In the genomic region with DNA sequence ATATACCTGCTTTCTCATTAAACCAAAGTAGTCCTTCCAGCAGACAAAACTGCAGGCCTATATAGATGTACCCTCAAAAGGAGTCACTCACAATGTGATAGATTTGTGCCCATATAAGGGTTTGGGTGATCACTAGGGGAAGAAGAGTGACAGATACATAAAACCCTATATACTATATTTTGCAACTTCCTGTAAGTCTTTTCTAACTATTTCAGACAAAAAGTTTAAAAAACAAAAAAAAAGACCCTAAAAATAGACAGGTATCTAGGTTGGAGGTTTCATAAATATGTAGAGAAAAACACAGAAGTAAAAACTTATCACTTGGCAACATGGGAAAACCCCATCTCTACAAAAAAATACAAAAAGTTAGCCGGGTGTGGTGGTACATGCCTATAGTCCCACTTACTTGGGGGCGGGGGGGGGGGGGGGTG, we compare ENCODE assay signal across 24 cellular contexts. TPM values are rescaled to one million over a fixed set of nuclear protein-coding genes. Genes with fewer than 3 reads are reported as not detected.
DNase-seq lines count a peak whose midpoint lies in the region; ATAC-seq, FAIRE-seq and TF ChIP-seq lines count a peak whose summit lies in the region.
"Had no signal": no experiment of that assay in that cellular context is flagged by ENCODE, and none has a peak within 500 bp of the region (broad histone marks: within the 10 kb centered on the region; RNA-seq: fewer than 3 reads in every experiment).

No MANE protein-coding gene starts in this region.

- H3K4me1 Mint-ChIP-seq in CD4-positive, alpha-beta T cell (ENCODE audit: low read depth) = peaks cover 40% of the 10 kb centered on the region
- H3K4me1 Mint-ChIP-seq in T-helper 2 cell treated with Interferon-gamma antibody and Interleukin-4, amounts not matched to agents 5 μg/mL and 100 μg/mL, for 36 hours (ENCODE audit: low read depth) = peaks cover 19% of the 10 kb centered on the region

- SMC1A ChIA-PET in GM12878 (lab: Charles Lee; ENCODE audit: uncharacterized antibody, unreplicated experiment) = interaction anchor here (0.7 to 3.0 kb wide), 7 partner anchors 9 to 426 kb away, joined by 3 to 16 read pairs (median 5); partner anchors contain the start of gene NEMF

- POLR2A ChIA-PET in CD4-positive, alpha-beta T cell (lab: Charles Lee) = interaction anchor here (2.0 to 3.8 kb wide), 3 partner anchors 246 to 261 kb away, joined by 6 to 30 read pairs (median 10); partner anchors contain the start of gene NEMF
- POLR2A ChIA-PET in GM12878 (lab: Charles Lee) = interaction anchor here (1.0 to 6.1 kb wide), 5 partner anchors 118 to 493 kb away, joined by 3 to 34 read pairs (median 3); partner anchors contain the start of genes KLHDC2, NEMF, RPL36AL and SOS2

- peaks cover 43% of the 10 kb centered on the region for H3K79me2 ChIP-seq in GM12878 (ENCODE audit: control insufficient read depth, insufficient read depth, low read length)

- H3K4me3 ChIP-seq in GM12864 (ENCODE audit: low read depth, low read length) = no peak overlapping the region
- peak overlapping the region; percentile 8; the same call in 1 of the 2 replicates for H3K4me3 ChIP-seq in GM12878
- H3K4me3 ChIP-seq: coronary artery, hepatocyte, lower lobe of right lung, right lobe of liver, tibial artery had no signal

- no peaks in the 10 kb centered on the region for H3K9me3 Mint-ChIP-seq in CD4-positive, alpha-beta T cell
- no peaks in the 10 kb centered on the region for H3K9me3 Mint-ChIP-seq in T-helper 2 cell treated with Interferon-gamma antibody and Interleukin-4, amounts not matched to agents 5 μg/mL and 100 μg/mL, for 36 hours
- H3K9me3 Mint-ChIP-seq: brain; T-helper 1 cell treated with Interleukin-12 subunit alpha and Interleukin-12 subunit beta and Interleukin-4 antibody, amounts not matched to agents 30 μg/mL and 1 μg/mL, for 36 hours had no signal

- TF ChIP-seq EP300 in GM12878 (IDR thresholded peaks at IDR 0.05; ENCODE audit: borderline replicate concordance in 1 of 2, control insufficient read depth in 1 of 2, low read depth in 2 of 2, low read length in 2 of 2) = no peak

- H4K20me1 ChIP-seq in GM12878 (ENCODE audit: control insufficient read depth, insufficient read depth) = no peaks in the 10 kb centered on the region

- peaks cover 18% of the 10 kb centered on the region for H3K4me1 ChIP-seq in GM12878 (ENCODE audit: control insufficient read depth, insufficient read depth, low read length)
- H3K4me1 ChIP-seq in foreskin keratinocyte = peaks cover 11% of the 10 kb centered on the region

- in situ Hi-C loops in GM12878 (cut with MboI) = loop anchor here (10.0 kb wide), 1 partner anchor 479 kb away; the partner anchor contains the start of gene DNAAF2

- no peak for DNase-seq in CD4-positive, alpha-beta T cell
- DNase-seq in GM12864 (ENCODE audit: low read depth) (peak; percentile 19), GM12878 (ENCODE audit: low read depth, low spot score) (no peak), foreskin keratinocyte (no peak), NCI-H128 (lab: John Stamatoyannopoulos, UW; ENCODE audit: unreplicated experiment) (no peak)
- DNase-seq in T-helper 2 cell treated with Interferon-gamma antibody and Interleukin-4, amounts not matched to agents 5 μg/mL and 100 μg/mL, for 36 hours (ENCODE audit: low spot score) = no peak
- no peak for DNase-seq in central memory CD4-positive, alpha-beta T cell
- DNase-seq: activated CD4-positive, alpha-beta T cell treated with anti-CD3 and anti-CD28 coated beads, Interleukin-2, amount 50 U/mL, for 48 hours; COR-L47; lower lobe of right lung; NCI-H1417 treated with DMSO at 0.1 percent for 48 hours; NCI-H526; OCI-M1; right lobe of liver; Right ventricle myocardium superior; tibial artery had no signal

- peak overlapping the region; percentile 20 for H3K4me3 Mint-ChIP-seq in CD4-positive, alpha-beta T cell
- H3K4me3 Mint-ChIP-seq in T-helper 2 cell treated with Interferon-gamma antibody and Interleukin-4, amounts not matched to agents 5 μg/mL and 100 μg/mL, for 36 hours = no peak overlapping the region

- peaks cover 2 to 24% of the 10 kb centered on the region in 2 experiments; a peak in 3 of 4 replicates for H3K36me3 ChIP-seq in GM12878 (ENCODE audit: control insufficient read depth in 2 of 2, insufficient read depth in 2 of 2, low read length in 1 of 2)

- no peak overlapping the region for H2AFZ ChIP-seq in GM12878 (ENCODE audit: control insufficient read depth, low read depth, low read length)
- H2AFZ ChIP-seq: hepatocyte had no signal

- H3K4me2 ChIP-seq in GM12878 (ENCODE audit: control insufficient read depth, insufficient read depth) = peak overlapping the region; percentile 38
- H3K4me2 ChIP-seq: hepatocyte had no signal

- no peak overlapping the region for H3K27ac ChIP-seq in CD4-positive, alpha-beta T cell (ENCODE audit: low read depth, low read length)
- H3K27ac ChIP-seq in GM12878 (ENCODE audit: control insufficient read depth, insufficient read depth) (peak overlapping the region; percentile 76), foreskin keratinocyte (no peak overlapping the region)
- H3K27ac ChIP-seq: coronary artery, hepatocyte, lower lobe of right lung, right lobe of liver, tibial artery, VCaP had no signal

- no peak for FAIRE-seq in GM12878 (lab: Jason Lieb, UNC)
- FAIRE-seq: HTR-8/SVneo, islet of Langerhans had no signal

- BruUV-seq in GM12878 (replicated peaks; lab: Mats Ljungman, UMichigan) = no TSS peak

- no peak for TF ChIP-seq CTCF in CD4-positive, alpha-beta T cell (IDR thresholded peaks at IDR 0.05)
- no peak for TF ChIP-seq CTCF in GM12864 (IDR thresholded peaks at IDR 0.05; ENCODE audit: low read depth, low read length, missing control alignments)
- no peak for TF ChIP-seq CTCF in GM12878 (IDR thresholded peaks at IDR 0.05 in 2 of 3, conservative IDR thresholded peaks at IDR 0.05 in 1 of 3; ENCODE audit: control insufficient read depth in 2 of 3, extremely low read depth in 1 of 3, insufficient read depth in 1 of 3, low read depth in 3 of 3, low read length in 3 of 3)
- no peak for TF ChIP-seq CTCF in foreskin keratinocyte (conservative IDR thresholded peaks at IDR 0.05)

- CTCF ChIA-PET in CD4-positive, alpha-beta T cell (lab: Charles Lee) = interaction anchor here (2.0 kb wide), 1 partner anchor 251 kb away, joined by 11 read pairs; no protein-coding TSS in a partner anchor
- CTCF ChIA-PET in GM12878 (lab: Yijun Ruan, JAX) = interaction anchor here (1.2 to 2.2 kb wide), 9 partner anchors 9 to 260 kb away, joined by 3 to 18 read pairs (median 4); no protein-coding TSS in a partner anchor

- H3K27me3 ChIP-seq in CD4-positive, alpha-beta T cell (ENCODE audit: control insufficient read depth, insufficient read depth, low read length) = no peaks in the 10 kb centered on the region
- H3K27me3 ChIP-seq in GM12878 (replicated peaks in 1 of 2; ENCODE audit: control insufficient read depth in 2 of 2, insufficient read depth in 2 of 2, low read length in 1 of 2) = no peaks in the 10 kb centered on the region
- H3K27me3 ChIP-seq in foreskin keratinocyte = no peaks in the 10 kb centered on the region
- H3K27me3 ChIP-seq: hepatocyte, right lobe of liver, tibial artery had no signal

- TF ChIP-seq RAD21 in GM12878 (IDR thresholded peaks at IDR 0.05; ENCODE audit: insufficient read depth, low read depth, low read length) = no peak

- intact Hi-C loops in CD4-positive, alpha-beta T cell (cut with DNase I, micrococcal nuclease) = no loop called here
- intact Hi-C loops in GM12878 (cut with micrococcal nuclease; ENCODE audit: unreplicated experiment) = loop anchor here (2.0 to 10.0 kb wide), 2 partner anchors 349 to 419 kb away; partner anchors contain the start of genes KLHDC2 and MAP4K5

- ATAC-seq in CD4-positive, alpha-beta T cell (ENCODE audit: poor library complexity) = no peak
- ATAC-seq in HG02938 (IDR thresholded peaks at IDR 0.05; ENCODE audit: unreplicated experiment) (peak; percentile 39), GM12878 (peak; percentile 39), foreskin keratinocyte (no peak)
- ATAC-seq: lower lobe of right lung, right lobe of liver had no signal

- TF ChIP-seq POLR2A in GM12878 (IDR thresholded peaks at IDR 0.05; ENCODE audit: low read depth, low read length) = no peak

- peak overlapping the region; percentile 18 for H3K9ac ChIP-seq in GM12878 (ENCODE audit: control insufficient read depth, insufficient read depth, low read length)

- RAD21 ChIA-PET in GM12878 (lab: Charles Lee; ENCODE audit: unreplicated experiment) = interaction anchor here (1.2 kb wide), 2 partner anchors 250 to 261 kb away, joined by 5 to 7 read pairs; partner anchors contain the start of gene NEMF

- no peaks in the 10 kb centered on the region for H3K27me3 Mint-ChIP-seq in CD4-positive, alpha-beta T cell
- H3K27me3 Mint-ChIP-seq in T-helper 2 cell treated with Interferon-gamma antibody and Interleukin-4, amounts not matched to agents 5 μg/mL and 100 μg/mL, for 36 hours (ENCODE audit: low read depth) = no peaks in the 10 kb centered on the region

- 0% methylated on average over 1 of the region's 2 CpGs for WGBS in GM12878 (ENCODE audit: insufficient coverage, insufficient replicate concordance, low lambda C conversion rate, missing lambda C conversion rate)

- no peaks in the 10 kb centered on the region for H3K9me3 ChIP-seq in CD4-positive, alpha-beta T cell (ENCODE audit: control insufficient read depth, low read length)
- H3K9me3 ChIP-seq in GM12878 (replicated peaks; ENCODE audit: control insufficient read depth, insufficient read depth, low read length) = peaks cover 3% of the 10 kb centered on the region; the same call in 1 of the 3 replicates
- H3K9me3 ChIP-seq: lower lobe of right lung, right lobe of liver, tibial artery had no signal

- H3K36me3 Mint-ChIP-seq in CD4-positive, alpha-beta T cell (ENCODE audit: low read depth) = peaks cover 85% of the 10 kb centered on the region
- H3K36me3 Mint-ChIP-seq in T-helper 2 cell treated with Interferon-gamma antibody and Interleukin-4, amounts not matched to agents 5 μg/mL and 100 μg/mL, for 36 hours (ENCODE audit: low read depth) = peaks cover 50% of the 10 kb centered on the region

- H3K27ac Mint-ChIP-seq in CD4-positive, alpha-beta T cell = peak overlapping the region; percentile 99
- no peak overlapping the region for H3K27ac Mint-ChIP-seq in T-helper 2 cell treated with Interferon-gamma antibody and Interleukin-4, amounts not matched to agents 5 μg/mL and 100 μg/mL, for 36 hours

RNA-seq across cellular contexts. Expression of gene VCPKMT, which starts 3.0 kb away (rescaled TPM):
- total RNA-seq in CD4-positive, alpha-beta T cell = 10 to 100 TPM; 30.4 to 32.4 TPM
- total RNA-seq in GM12878 (2013; cell fraction: nucleolus; rRNA removed) = 21.6 and 23.5 TPM in 2 replicates
- total RNA-seq in GM12878 (2014; rRNA removed) (11.6 and 12.9 TPM in 2 replicates), GM12878 (2014; rRNA removed; fragmentation: Illumina TruSeq; extraction: Trizol) (12.6 and 12.9 TPM in 2 replicates), GM12878 (2021) (12.8 and 13.3 TPM in 2 replicates), foreskin keratinocyte (5.9 and 6.7 TPM in 2 replicates)
- 9.4 TPM for polyA plus RNA-seq in GM12878 (2011; ENCODE audit: low read depth)
- polyA plus RNA-seq in GM12878 (2011; rRNA removed) (13.3 and 19.4 TPM in 2 replicates), GM12878 (2014; fragmentation: Illumina TruSeq; extraction: Trizol) (12.8 and 16.6 TPM in 2 replicates), GM12878 (2014; fragmentation: Nextera tagmentation; extraction: Ambion mirVana) (10 to 100 TPM in 1 of 2 experiments, 1 to 10 TPM in 1; 8.5 to 11.5 TPM), GM12878 (2014; rRNA removed) (12.3 and 18.2 TPM in 2 replicates), GM12878 (2016; fragmentation: Nextera tagmentation; extraction: Ambion mirVana) (10 to 100 TPM; 17.5 to 18.4 TPM), foreskin keratinocyte (4.3 and 4.6 TPM in 2 replicates)
- polyA plus RNA-seq in GM12878 (2011; cell fraction: cytosol; rRNA removed) = 5.7 and 9.1 TPM in 2 replicates
- polyA plus RNA-seq in GM12878 (2011; cell fraction: nucleus; rRNA removed) = 13.7 and 14.4 TPM in 2 replicates
- polyA plus RNA-seq in GM12878 (2012) = 13.5 and 15.6 TPM in 2 replicates
- 2.5 and 3.5 TPM in 2 replicates for polyA minus RNA-seq in GM12878 (2011; rRNA and poly(A)+ RNA removed)
- polyA minus RNA-seq in GM12878 (2011; cell fraction: cytosol; rRNA and poly(A)+ RNA removed) = 1.3 and 2.2 TPM in 2 replicates
- polyA minus RNA-seq in GM12878 (2011; cell fraction: nucleus; rRNA and poly(A)+ RNA removed) = 5.8 and 10.0 TPM in 2 replicates

Comparison
In these comparisons a context has a peak if more than half of its experiments do, and no peak if none do; other contexts are left out.
1. ATAC-seq: peak in HG02938 (single experiment) and GM12878 (single experiment); none in CD4-positive, alpha-beta T cell (single experiment) and foreskin keratinocyte (single experiment).